9 cellular contexts compared by ENCODE assay signal in genomic region chr22:50691521-50691920, GRCh38. TPM values are rescaled to one million over a fixed set of nuclear protein-coding genes. Genes with fewer than 3 reads are reported as not detected.
DNase-seq lines count a peak whose midpoint lies in the region; ATAC-seq and TF ChIP-seq lines count a peak whose summit lies in the region.
"Had no signal": no experiment of that assay in that cellular context is flagged by ENCODE, and none has a peak within 500 bp of the region (broad histone marks: within the 10 kb centered on the region; RNA-seq: fewer than 3 reads in every experiment).

No MANE protein-coding gene starts in this region.

- TF ChIP-seq CTCF in adrenal gland (IDR thresholded peaks at IDR 0.05), result peak in 4 of 6 experiments; percentile 21 to 39 (median 33)
- TF ChIP-seq CTCF in left lung (IDR thresholded peaks at IDR 0.05), result peak; percentile 30 to 35

- H3K27me3 ChIP-seq in adrenal gland (no peaks in the 10 kb centered on the region), left lung (no peaks in the 10 kb centered on the region)
- H3K27me3 ChIP-seq: ascending aorta had no signal

- H3K4me1 ChIP-seq in adrenal gland (replicated peaks in 1 of 2), result no peaks in the 10 kb centered on the region
- peaks cover 0 to 16% of the 10 kb centered on the region in 2 donors for H3K4me1 ChIP-seq in left lung
- H3K4me1 ChIP-seq: ascending aorta had no signal

- WGBS in adrenal gland, 4 donors, result 7 to 21% (median 15%) methylated on average over 2 of the region's 2 CpGs

- H3K9me3 Mint-ChIP-seq in activated T-cell treated with anti-CD3 and anti-CD28 coated beads, Interleukin-2, amount 50 U/mL, for 24 hours, result no peaks in the 10 kb centered on the region

- intact Hi-C loops in adrenal gland (cut with DNase I) (no loop called here), left lung (cut with DNase I) (no loop called here)

- no peak for TF ChIP-seq POLR2A in adrenal gland (IDR thresholded peaks at IDR 0.05)

- no peak overlapping the region for H3K27ac ChIP-seq in adrenal gland
- H3K27ac ChIP-seq in left lung, result no peak overlapping the region
- H3K27ac ChIP-seq: ascending aorta had no signal

- H3K9me3 ChIP-seq in adrenal gland (replicated peaks in 1 of 3) (no peaks in the 10 kb centered on the region), left lung (no peaks in the 10 kb centered on the region)
- H3K9me3 ChIP-seq: ascending aorta had no signal

- H3K4me1 Mint-ChIP-seq in activated T-cell treated with anti-CD3 and anti-CD28 coated beads, Interleukin-2, amount 50 U/mL, for 24 hours (ENCODE audit: low read depth), result peaks cover 4% of the 10 kb centered on the region

- H3K36me3 ChIP-seq in adrenal gland (replicated peaks in 1 of 2) (no peaks in the 10 kb centered on the region), left lung (peaks cover 0 to 7% of the 10 kb centered on the region in 2 donors)
- H3K36me3 ChIP-seq: ascending aorta had no signal

- H3K4me3 ChIP-seq in adrenal gland (no peak overlapping the region), left lung (no peak overlapping the region)
- H3K4me3 ChIP-seq: ascending aorta had no signal

- ATAC-seq in left lung (peak; percentile 43), HG03565 (IDR thresholded peaks at IDR 0.05; ENCODE audit: unreplicated experiment) (no peak)

- DNase-seq in activated naive CD4-positive, alpha-beta T cell treated with Interleukin-2 at 50 U/mL for 16 hours, result peak; percentile 22
- DNase-seq in activated naive CD4-positive, alpha-beta T cell (lab: John Stamatoyannopoulos, UW), result no peak
- DNase-seq in NCI-H1694 (lab: John Stamatoyannopoulos, UW) (peak; percentile 53), adrenal gland (peak in 2 of 7 donors; percentile 11 to 50), left lung (no peak), NCI-H1436 treated with DMSO at 0.1 percent for 48 hours (lab: John Stamatoyannopoulos, UW) (no peak)
- DNase-seq in activated T-cell treated with anti-CD3 and anti-CD28 coated beads, Interleukin-2, amount 50 U/mL, for 24 hours, result no peak

- H3K4me3 Mint-ChIP-seq in activated T-cell treated with anti-CD3 and anti-CD28 coated beads, Interleukin-2, amount 50 U/mL, for 24 hours, result no peak overlapping the region

- no peaks in the 10 kb centered on the region for H3K36me3 Mint-ChIP-seq in activated T-cell treated with anti-CD3 and anti-CD28 coated beads, Interleukin-2, amount 50 U/mL, for 24 hours (ENCODE audit: low read depth)

- peaks cover 5% of the 10 kb centered on the region for H3K27me3 Mint-ChIP-seq in activated T-cell treated with anti-CD3 and anti-CD28 coated beads, Interleukin-2, amount 50 U/mL, for 24 hours

- no peak overlapping the region for H3K27ac Mint-ChIP-seq in activated T-cell treated with anti-CD3 and anti-CD28 coated beads, Interleukin-2, amount 50 U/mL, for 24 hours

RNA-seq across cellular contexts. Expression of gene SHANK3, which starts 18.9 kb away (rescaled TPM):
- total RNA-seq in adrenal gland (10 to 100 TPM in 3 of 8 donors, 1 to 10 TPM in 5; 5.4 to 26.1 (median 9.8) TPM), left lung (10 to 100 TPM; 25.1 to 42.9 TPM)
- polyA plus RNA-seq in adrenal gland, result 10 to 100 TPM in 2 of 3 donors, under 1 TPM in 1; 0.88 to 44.0 (median 21.3) TPM

RNA-seq across cellular contexts. Expression of gene ACR, which starts 46.5 kb away (rescaled TPM):
- total RNA-seq in adrenal gland, result 1 to 10 TPM in 1 of 8 donors, under 1 TPM in 4, not detected in 3; 0.28 to 1.3 (median 0.46) TPM
- polyA plus RNA-seq in adrenal gland, result 1 to 10 TPM in 1 of 3 donors, under 1 TPM in 2; 0.13 to 1.5 (median 0.61) TPM
- total RNA-seq in left lung, result 1 to 10 TPM in 1 of 2 donors, not detected in 1; 1.4 TPM
- total RNA-seq: ascending aorta had no signal

Comparison
In these comparisons a context has a peak if more than half of its experiments do, and no peak if none do; other contexts are left out.
1. DNase-seq: peak in activated naive CD4-positive, alpha-beta T cell treated with Interleukin-2 at 50 U/mL for 16 hours (single experiment) and NCI-H1694 (single experiment); none in activated naive CD4-positive, alpha-beta T cell (0 of 4), left lung (0 of 2), NCI-H1436 treated with DMSO at 0.1 percent for 48 hours (single experiment) and activated T-cell treated with anti-CD3 and anti-CD28 coated beads, Interleukin-2, amount 50 U/mL, for 24 hours (single experiment).